Comparison of ENCODE assay signal across 22 cellular contexts in the genomic region with DNA sequence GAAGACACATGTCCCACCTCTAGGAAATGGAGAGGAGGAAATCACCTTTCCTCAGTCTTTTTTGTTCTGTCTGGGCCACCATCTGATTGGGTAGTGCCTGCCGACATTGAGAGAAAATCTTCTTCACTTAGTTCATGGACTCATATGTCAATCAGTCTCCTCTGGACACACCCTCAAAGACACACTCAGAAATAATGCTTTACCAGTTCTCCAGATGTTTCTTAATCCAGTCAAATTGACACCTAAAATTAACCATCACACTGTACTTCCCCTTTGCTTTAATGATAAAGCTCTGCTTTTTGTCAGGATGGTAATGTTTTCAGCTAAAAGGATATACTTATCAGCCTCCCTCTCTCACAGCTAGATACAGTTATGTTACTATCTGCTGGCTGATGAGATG.
"Had no signal": no experiment of that assay in that cellular context is flagged by ENCODE, and none has a peak within 500 bp of the region (broad histone marks: within the 10 kb centered on the region; RNA-seq: fewer than 3 reads in every experiment).

No MANE protein-coding gene starts in this region.

- DNase-seq: dermis blood vessel endothelial cell; dorsolateral prefrontal cortex; effector CD4-positive, alpha-beta T cell; effector memory CD4-positive, alpha-beta T cell; foreskin melanocyte; gastrocnemius medialis; glutamatergic neuron; head of caudate nucleus; heart right ventricle; hippocampal formation; immature natural killer cell; islet precursor cell; left cardiac atrium; left lung; left ventricle myocardium superior; lower lobe of right lung; mucosa of descending colon; naive thymus-derived CD4-positive, alpha-beta T cell; natural killer cell had no signal

- ATAC-seq: gastrocnemius medialis; heart right ventricle; left cardiac atrium; left lung; left ventricle myocardium superior; lower lobe of right lung; mucosa of descending colon; naive thymus-derived CD4-positive, alpha-beta T cell; natural killer cell had no signal

- H3K27ac Mint-ChIP-seq: immature natural killer cell; mesothelial cell of epicardium; naive thymus-derived CD4-positive, alpha-beta T cell; natural killer cell had no signal

- H3K27ac ChIP-seq: coronary artery, dorsolateral prefrontal cortex, esophagus muscularis mucosa, gastrocnemius medialis, heart right ventricle, left lung, lower lobe of right lung had no signal

- H3K4me1 Mint-ChIP-seq: immature natural killer cell; mesothelial cell of epicardium; naive thymus-derived CD4-positive, alpha-beta T cell; natural killer cell had no signal

- H3K4me1 ChIP-seq: esophagus muscularis mucosa, gastrocnemius medialis, left lung, lower lobe of right lung had no signal

- H3K36me3 ChIP-seq: esophagus muscularis mucosa, gastrocnemius medialis, heart right ventricle, left lung, lower lobe of right lung had no signal

- H3K4me3 ChIP-seq: coronary artery, dorsolateral prefrontal cortex, esophagus muscularis mucosa, gastrocnemius medialis, heart right ventricle, left lung, lower lobe of right lung, mucosa of descending colon had no signal

- H3K4me3 Mint-ChIP-seq: immature natural killer cell; mesothelial cell of epicardium; naive thymus-derived CD4-positive, alpha-beta T cell; natural killer cell had no signal

- H3K9me3 Mint-ChIP-seq: immature natural killer cell; mesothelial cell of epicardium; naive thymus-derived CD4-positive, alpha-beta T cell; natural killer cell had no signal

- H3K36me3 Mint-ChIP-seq: immature natural killer cell, mesothelial cell of epicardium, natural killer cell had no signal

- H3K9me3 ChIP-seq: esophagus muscularis mucosa, gastrocnemius medialis, heart right ventricle, left lung, lower lobe of right lung, mucosa of descending colon had no signal

- H3K27me3 ChIP-seq: dorsolateral prefrontal cortex, esophagus muscularis mucosa, gastrocnemius medialis, heart right ventricle, left lung had no signal
